18 cellular contexts compared by ENCODE assay signal in genomic region chr5:150639317-150639738, GRCh38. TPM values are rescaled to one million over a fixed set of nuclear protein-coding genes. Genes with fewer than 3 reads are reported as not detected.
DNase-seq lines count a peak whose midpoint lies in the region; ATAC-seq and TF ChIP-seq lines count a peak whose summit lies in the region.
"Had no signal": no experiment of that assay in that cellular context is flagged by ENCODE, and none has a peak within 500 bp of the region (broad histone marks: within the 10 kb centered on the region; RNA-seq: fewer than 3 reads in every experiment).

No MANE protein-coding gene starts in this region.

- no peak for ATAC-seq in left colon
- ATAC-seq: activated CD4-positive, alpha-beta T cell treated with anti-CD3 and anti-CD28 coated beads for 36 hours; stimulated activated naive CD8-positive, alpha-beta T cell treated with anti-CD3 and anti-CD28 coated beads, Interleukin-15, Interleukin-2, amounts not matched to agents 100 U/mL and 50 U/mL, for 24 hours had no signal

- H2AFZ ChIP-seq in neural progenitor cell (replicated peaks): no peak overlapping the region

- DNase-seq in Peyer's patch: no peak
- DNase-seq in neural progenitor cell (ENCODE audit: low spot score): no peak
- DNase-seq in transverse colon: no peak
- DNase-seq in DMS153 treated with DMSO at 0.1 percent for 48 hours (lab: John Stamatoyannopoulos, UW; ENCODE audit: unreplicated experiment): no peak
- no peak for DNase-seq in left colon
- DNase-seq in DMS153 (lab: John Stamatoyannopoulos, UW): no peak
- DNase-seq: activated CD4-positive, alpha-beta T cell treated with anti-CD3 and anti-CD28 coated beads for 36 hours; activated T-cell treated with anti-CD3 and anti-CD28 coated beads, Interleukin-2, amount 50 U/mL, for 4 hours; effector CD8-positive, alpha-beta T cell; KG1; kidney glomerular epithelial cell; NCI-H1694; NCI-H82; occipital lobe; stimulated activated CD4-positive, alpha-beta T cell treated with anti-CD3 and anti-CD28 coated beads, Interleukin-2, amount 100 ng/mL, for 48 hours; stimulated activated naive CD8-positive, alpha-beta T cell treated with anti-CD3 and anti-CD28 coated beads, Interleukin-15, Interleukin-2, amounts not matched to agents 100 U/mL and 50 U/mL, for 24 hours; SW 1271 had no signal

- H3K27me3 Mint-ChIP-seq in neural progenitor cell (ENCODE audit: insufficient read depth, low read depth): peaks cover 15% of the 10 kb centered on the region

- peak overlapping the region; percentile 71 for H3K27ac Mint-ChIP-seq in neural progenitor cell
- H3K27ac Mint-ChIP-seq: activated CD4-positive, alpha-beta T cell treated with anti-CD3 and anti-CD28 coated beads for 36 hours had no signal

- H3K4me3 Mint-ChIP-seq in neural progenitor cell: no peak overlapping the region
- H3K4me3 Mint-ChIP-seq: activated CD4-positive, alpha-beta T cell treated with anti-CD3 and anti-CD28 coated beads for 36 hours; activated T-cell treated with anti-CD3 and anti-CD28 coated beads, Interleukin-2, amount 50 U/mL, for 4 hours had no signal

- no peaks in the 10 kb centered on the region for H4K20me1 ChIP-seq in neural progenitor cell (ENCODE audit: low read depth)

- WGBS in transverse colon (ENCODE audit: low coverage in 1 of 2), 2 donors: 79 to 100% methylated on average over 1 to 4 of the region's 4 CpGs

- intact Hi-C loops in transverse colon (cut with DNase I; ENCODE audit: low total_unique reads) (no loop called here), left colon (cut with DNase I, micrococcal nuclease) (no loop called here)

- TF ChIP-seq CTCF in Peyer's patch (IDR thresholded peaks at IDR 0.05) (no peak), neural progenitor cell (IDR thresholded peaks at IDR 0.05) (no peak), transverse colon (IDR thresholded peaks at IDR 0.05) (no peak)

- H3K27ac ChIP-seq in Peyer's patch: peak overlapping the region in 3 of 4 donors; percentile 49 to 83 (median 49)
- peak overlapping the region; percentile 43 for H3K27ac ChIP-seq in duodenal mucosa (ENCODE audit: low read depth, low read length)
- H3K27ac ChIP-seq in neural progenitor cell: no peak overlapping the region
- peak overlapping the region; percentile 78 to 89 (median 84) for H3K27ac ChIP-seq in transverse colon

- H3K36me3 ChIP-seq in Peyer's patch: no peaks in the 10 kb centered on the region
- H3K36me3 ChIP-seq in duodenal mucosa (ENCODE audit: control insufficient read depth in 1 of 2, insufficient read depth in 2 of 2, low read length in 2 of 2): peaks cover 3 to 4% of the 10 kb centered on the region in 2 donors
- H3K36me3 ChIP-seq in neural progenitor cell: no peaks in the 10 kb centered on the region
- H3K36me3 ChIP-seq in transverse colon: no peaks in the 10 kb centered on the region

- no peak for TF ChIP-seq EP300 in transverse colon (IDR thresholded peaks at IDR 0.05; ENCODE audit: low read depth)

- H3F3A ChIP-seq in neural progenitor cell (ENCODE audit: low read depth): peaks cover 31% of the 10 kb centered on the region

- H3K4me1 ChIP-seq in Peyer's patch (peaks cover 0 to 52% (median 0%) of the 10 kb centered on the region in 4 donors), duodenal mucosa (ENCODE audit: control insufficient read depth in 1 of 2, insufficient read depth in 2 of 2, low read length in 2 of 2) (peaks cover 56 to 72% of the 10 kb centered on the region in 2 donors), neural progenitor cell (peaks cover 53% of the 10 kb centered on the region), transverse colon (peaks cover 27 to 72% (median 40%) of the 10 kb centered on the region in 4 donors)

- peaks cover 54% of the 10 kb centered on the region for H3K4me1 Mint-ChIP-seq in neural progenitor cell
- H3K4me1 Mint-ChIP-seq: activated CD4-positive, alpha-beta T cell treated with anti-CD3 and anti-CD28 coated beads for 36 hours had no signal

- no peaks in the 10 kb centered on the region for H3K79me2 ChIP-seq in neural progenitor cell (ENCODE audit: low read depth)

- in situ Hi-C loops in transverse colon (cut with MboI; ENCODE audit: low pct_ligation_motif_present in 1 of 4, low pct_unique_long_range_greater_than_20kb in 1 of 4, low sequenced_read_pairs in 3 of 4): no loop called here

- no peak overlapping the region for H3K4me2 ChIP-seq in neural progenitor cell

- H3K9me3 Mint-ChIP-seq in neural progenitor cell: no peaks in the 10 kb centered on the region
- H3K9me3 Mint-ChIP-seq: activated T-cell treated with anti-CD3 and anti-CD28 coated beads, Interleukin-2, amount 50 U/mL, for 4 hours had no signal

- H3K9ac ChIP-seq in duodenal mucosa (ENCODE audit: low read depth in 1 of 2, low read length in 2 of 2) (no peak overlapping the region), neural progenitor cell (no peak overlapping the region)

- no peak for TF ChIP-seq POLR2A in Peyer's patch (IDR thresholded peaks at IDR 0.05)
- TF ChIP-seq POLR2A in transverse colon (IDR thresholded peaks at IDR 0.05): no peak

- no peaks in the 10 kb centered on the region for H3K27me3 ChIP-seq in Peyer's patch
- H3K27me3 ChIP-seq in duodenal mucosa (ENCODE audit: control insufficient read depth in 1 of 2, insufficient read depth in 2 of 2, low read length in 2 of 2): no peaks in the 10 kb centered on the region
- no peaks in the 10 kb centered on the region for H3K27me3 ChIP-seq in neural progenitor cell
- H3K27me3 ChIP-seq in transverse colon: no peaks in the 10 kb centered on the region

- no peaks in the 10 kb centered on the region for H3K9me3 ChIP-seq in Peyer's patch
- no peaks in the 10 kb centered on the region for H3K9me3 ChIP-seq in duodenal mucosa (ENCODE audit: control insufficient read depth in 1 of 2, low read length in 2 of 2)
- H3K9me3 ChIP-seq in neural progenitor cell (ENCODE audit: low read depth): no peaks in the 10 kb centered on the region
- no peaks in the 10 kb centered on the region for H3K9me3 ChIP-seq in transverse colon

- no peaks in the 10 kb centered on the region for H3K36me3 Mint-ChIP-seq in neural progenitor cell

- H3K4me3 ChIP-seq in Peyer's patch: no peak overlapping the region
- H3K4me3 ChIP-seq in duodenal mucosa (ENCODE audit: low read depth in 1 of 2, low read length in 2 of 2): no peak overlapping the region
- H3K4me3 ChIP-seq in neural progenitor cell: no peak overlapping the region
- H3K4me3 ChIP-seq in transverse colon: no peak overlapping the region

RNA-seq across cellular contexts. Expression of gene SYNPO, which starts 1.1 kb away (rescaled TPM):
- total RNA-seq in Peyer's patch: 10 to 100 TPM; 28.1 to 93.3 (median 75.8) TPM
- total RNA-seq in neural progenitor cell (ENCODE audit: low replicate concordance): 0.41 and 1.3 TPM in 2 replicates
- 10 to 100 TPM; 15.5 to 89.4 (median 41.8) TPM for total RNA-seq in transverse colon
- 10 to 100 TPM; 43.6 to 73.9 TPM for total RNA-seq in left colon

RNA-seq across cellular contexts. Expression of gene MYOZ3, which starts 21.7 kb away (rescaled TPM):
- total RNA-seq in Peyer's patch: under 1 TPM in 1 of 4 donors, not detected in 3; 0.54 TPM
- 0.43 and 0.90 TPM in 2 replicates for total RNA-seq in neural progenitor cell (ENCODE audit: low replicate concordance)
- total RNA-seq in transverse colon: not detected
- 1 to 10 TPM in 1 of 2 donors, under 1 TPM in 1; 0.31 to 1.1 TPM for total RNA-seq in left colon
